ENCODE assay signal across 8 cellular contexts in the genomic region with DNA sequence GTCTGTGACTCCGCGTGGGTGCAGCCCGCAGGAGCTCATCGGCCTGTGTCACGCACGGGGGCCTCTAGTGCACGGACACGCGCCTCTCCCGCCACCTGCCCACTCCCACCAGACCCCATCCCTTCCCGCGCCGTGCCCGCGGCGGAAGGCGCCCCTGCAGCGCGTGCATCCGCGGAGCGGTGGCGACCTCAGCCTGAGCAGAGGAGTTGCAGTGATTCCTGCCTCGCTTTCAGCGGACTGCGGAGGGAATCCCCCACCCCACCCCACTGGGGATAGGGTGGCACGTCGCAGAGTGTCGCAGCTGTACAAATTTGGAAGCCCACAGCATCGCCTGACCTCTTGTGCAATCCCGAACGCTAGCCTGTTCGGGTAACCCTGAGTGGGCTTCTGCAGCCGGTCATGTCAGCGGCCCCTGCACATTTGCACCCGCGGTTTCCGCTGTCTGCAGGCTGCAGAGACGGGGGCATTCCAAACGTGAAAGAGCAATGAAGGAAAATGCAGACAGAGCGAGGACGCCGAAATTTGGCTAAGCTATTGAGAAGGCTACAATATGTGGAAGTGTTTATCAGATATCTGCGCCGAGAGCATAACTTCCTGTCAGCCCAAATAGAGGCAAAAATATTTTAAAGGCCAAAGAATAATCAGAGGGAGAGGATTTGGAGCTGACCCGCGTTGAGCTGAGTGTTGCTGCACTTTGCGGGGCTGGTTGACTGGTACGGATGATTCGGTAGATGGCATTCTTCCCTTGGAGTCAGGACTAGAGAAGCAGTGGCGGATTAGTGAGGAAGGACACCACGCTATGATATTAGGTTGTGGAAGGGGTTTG. TPM values are rescaled to one million over a fixed set of nuclear protein-coding genes. Genes with fewer than 3 reads are reported as not detected.
DNase-seq lines count a peak whose midpoint lies in the region; ATAC-seq, FAIRE-seq and TF ChIP-seq lines count a peak whose summit lies in the region.

No MANE protein-coding gene starts in this region.

- no peaks in the 10 kb centered on the region for H3K9me3 Mint-ChIP-seq in astrocyte (ENCODE audit: unreplicated experiment)

- ATAC-seq in GM21825 (IDR thresholded peaks at IDR 0.05; ENCODE audit: unreplicated experiment) (peak; percentile 16), GM19452 (IDR thresholded peaks at IDR 0.05; ENCODE audit: unreplicated experiment) (no peak)

- TF ChIP-seq CTCF in astrocyte (IDR thresholded peaks at IDR 0.05; ENCODE audit: insufficient read depth, low read depth, low read length) = no peak

- H3K27me3 ChIP-seq in astrocyte (ENCODE audit: insufficient read depth, low read length) (peaks cover 19% of the 10 kb centered on the region), iPS DF 6.9 (ENCODE audit: control insufficient read depth, insufficient read depth, low read length) (peaks cover 30% of the 10 kb centered on the region)

- peaks cover 37% of the 10 kb centered on the region for H3K27me3 Mint-ChIP-seq in astrocyte (ENCODE audit: low read depth, unreplicated experiment)

- peak overlapping the region; percentile 93 for H3K4me2 ChIP-seq in astrocyte (ENCODE audit: low read length)

- FAIRE-seq in astrocyte (lab: Jason Lieb, UNC) = no peak

- H3K79me2 ChIP-seq in astrocyte (ENCODE audit: insufficient read depth, low read length) = no peaks in the 10 kb centered on the region

- H3K9me3 ChIP-seq in ES-I3 (ENCODE audit: control insufficient read depth, insufficient read depth, low read length) (no peaks in the 10 kb centered on the region), astrocyte (ENCODE audit: insufficient read depth, low read depth, low read length) (no peaks in the 10 kb centered on the region), iPS DF 6.9 (ENCODE audit: control insufficient read depth, insufficient read depth, low read length) (no peaks in the 10 kb centered on the region)

- H3K4me3 Mint-ChIP-seq in astrocyte (ENCODE audit: unreplicated experiment) = peak overlapping the region; percentile 72

- H3K36me3 ChIP-seq in ES-I3 (ENCODE audit: insufficient read depth, low read length) (no peaks in the 10 kb centered on the region), astrocyte (ENCODE audit: insufficient read depth, low read length) (no peaks in the 10 kb centered on the region), iPS DF 6.9 (ENCODE audit: control insufficient read depth, insufficient read depth, low read length) (no peaks in the 10 kb centered on the region)

- DNase-seq in NCI-H146 treated with DMSO at 0.1 percent for 48 hours (lab: John Stamatoyannopoulos, UW; ENCODE audit: unreplicated experiment) (peak; percentile 20), astrocyte (ENCODE audit: low read depth) (peak; percentile 47), iPS DF 6.9 (ENCODE audit: low read depth, low spot score) (no peak), putamen (ENCODE audit: low spot score) (peak; percentile 57), NCI-H226 (no peak)

- peak overlapping the region; percentile 79 for H2AFZ ChIP-seq in astrocyte (ENCODE audit: low read depth, low read length)

- H3K4me1 ChIP-seq in ES-I3 (ENCODE audit: insufficient read depth, low read length) (no peaks in the 10 kb centered on the region), astrocyte (ENCODE audit: insufficient read depth, low read length) (peaks cover 20% of the 10 kb centered on the region), iPS DF 6.9 (ENCODE audit: control insufficient read depth, insufficient read depth, low read length) (no peaks in the 10 kb centered on the region)

- H3K4me3 ChIP-seq in astrocyte (ENCODE audit: insufficient read depth, low read depth, low read length) (peak overlapping the region; percentile 55), iPS DF 6.9 (ENCODE audit: low read length) (peak overlapping the region; percentile 73; the same call in 1 of the 2 replicates)

- H4K20me1 ChIP-seq in astrocyte (ENCODE audit: insufficient read depth, low read length) = no peaks in the 10 kb centered on the region

- H3K27ac ChIP-seq in astrocyte (ENCODE audit: low read depth, low read length) (no peak overlapping the region), iPS DF 6.9 (ENCODE audit: low read length) (no peak overlapping the region)

- no peak overlapping the region for H3K27ac Mint-ChIP-seq in astrocyte (ENCODE audit: unreplicated experiment)

- H3K4me1 Mint-ChIP-seq in astrocyte (ENCODE audit: low read depth, unreplicated experiment) = peaks cover 2% of the 10 kb centered on the region

- no CpG with 5 or more reads among the region's 52 CpGs for WGBS in iPS DF 6.9 (ENCODE audit: insufficient coverage, insufficient read length)

- no peaks in the 10 kb centered on the region for H3K36me3 Mint-ChIP-seq in astrocyte (ENCODE audit: low read depth, unreplicated experiment)

- H3K9ac ChIP-seq in ES-I3 (ENCODE audit: low read depth, low read length) (peak overlapping the region; percentile 70; the same call in 1 of the 2 replicates), astrocyte (ENCODE audit: low read length) (no peak overlapping the region)

RNA-seq across cellular contexts. Expression of gene ARHGAP20, which starts 0.6 kb away (rescaled TPM):
- 0.11 and 0.19 TPM in 2 replicates for total RNA-seq in astrocyte

Comparison
In these comparisons a context has a peak if more than half of its experiments do, and no peak if none do; other contexts are left out.
1. DNase-seq: peak in NCI-H146 treated with DMSO at 0.1 percent for 48 hours (single experiment), astrocyte (single experiment) and putamen (single experiment); none in iPS DF 6.9 (single experiment) and NCI-H226 (single experiment).